ENCODE assay signal across 1 cellular context in the genomic region with DNA sequence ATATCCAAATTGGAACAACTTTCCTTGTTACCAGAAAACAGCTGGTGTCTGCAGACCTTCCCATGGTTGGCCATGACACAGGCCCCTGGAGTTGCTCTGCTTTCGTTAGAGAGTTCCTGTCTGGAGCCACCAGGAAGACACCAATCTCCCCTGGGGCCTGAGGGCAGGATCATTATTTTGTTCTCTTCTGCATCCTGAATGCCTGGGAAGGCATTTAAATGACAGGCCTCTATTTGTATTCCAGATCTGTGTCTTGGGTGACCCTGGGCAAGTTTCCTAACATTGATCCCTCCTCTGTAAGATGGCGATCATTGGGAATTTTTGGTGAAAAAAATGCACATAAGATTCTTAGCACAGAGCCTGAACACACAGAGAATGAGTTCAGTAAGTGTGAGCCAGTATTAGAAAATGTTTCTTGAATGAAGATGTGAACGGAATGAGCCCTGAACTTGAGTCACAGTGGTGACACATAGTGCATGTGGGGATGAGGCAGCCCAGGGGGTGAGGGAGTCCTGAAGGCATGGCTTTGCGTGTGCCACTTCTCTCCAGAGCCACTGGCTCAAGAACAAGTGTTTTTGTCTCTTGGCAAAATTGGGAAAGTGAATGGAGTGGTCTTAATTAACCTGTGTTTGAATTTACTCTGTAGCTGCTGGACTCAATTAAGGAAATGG.
TF ChIP-seq lines count a peak whose summit lies in the region.

No MANE protein-coding gene starts in this region.

TF ChIP-seq in WTC11, 78 proteins besides CTCF, POLR2A, EP300 and RAD21 (continued from another document):
- TF ChIP-seq, protein P1, sequence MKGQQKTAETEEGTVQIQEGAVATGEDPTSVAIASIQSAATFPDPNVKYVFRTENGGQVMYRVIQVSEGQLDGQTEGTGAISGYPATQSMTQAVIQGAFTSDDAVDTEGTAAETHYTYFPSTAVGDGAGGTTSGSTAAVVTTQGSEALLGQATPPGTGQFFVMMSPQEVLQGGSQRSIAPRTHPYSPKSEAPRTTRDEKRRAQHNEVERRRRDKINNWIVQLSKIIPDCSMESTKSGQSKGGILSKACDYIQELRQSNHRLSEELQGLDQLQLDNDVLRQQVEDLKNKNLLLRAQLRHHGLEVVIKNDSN (CRISPR knock-in tag; IDR thresholded peaks at IDR 0.05): no peak
- TF ChIP-seq IRF2 (CRISPR knock-in tag; IDR thresholded peaks at IDR 0.05; ENCODE audit: borderline replicate concordance, low read depth): no peak
- TF ChIP-seq ZNF416 (CRISPR knock-in tag; IDR thresholded peaks at IDR 0.05): no peak
- TF ChIP-seq, protein P2, sequence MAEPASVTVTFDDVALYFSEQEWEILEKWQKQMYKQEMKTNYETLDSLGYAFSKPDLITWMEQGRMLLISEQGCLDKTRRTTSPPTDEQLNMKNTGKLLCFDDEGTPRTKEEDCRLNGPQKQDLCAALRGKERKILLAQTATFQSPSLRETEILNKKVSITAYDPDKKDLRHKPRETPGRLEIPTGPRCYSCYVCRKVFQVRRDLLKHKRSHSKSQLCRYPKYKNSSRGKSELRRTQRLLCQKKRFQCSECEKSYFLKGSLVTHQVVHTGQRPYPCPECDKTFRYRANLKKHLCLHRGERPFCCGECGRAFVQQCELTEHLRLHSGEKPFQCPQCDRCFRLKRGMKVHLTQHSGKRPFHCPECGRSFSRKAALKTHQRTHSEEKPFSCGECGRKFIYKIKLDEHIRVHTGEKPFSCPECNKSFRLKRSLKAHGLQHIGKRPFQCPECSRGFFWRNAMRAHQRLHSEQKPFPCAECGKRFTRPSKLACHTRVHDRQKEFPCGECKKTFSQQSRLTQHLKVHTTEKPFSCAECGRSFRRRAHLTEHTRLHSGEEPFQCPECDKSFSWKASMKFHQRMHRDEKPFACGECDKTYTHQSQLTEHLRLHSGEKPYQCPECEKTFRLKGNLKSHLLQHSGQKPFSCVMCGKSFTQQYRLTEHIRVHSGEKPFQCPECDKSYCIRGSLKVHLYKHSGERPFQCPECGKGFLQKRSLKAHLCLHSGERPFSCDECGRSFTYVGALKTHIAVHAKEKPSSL (CRISPR knock-in tag; conservative IDR thresholded peaks at IDR 0.05): no peak
- TF ChIP-seq, protein P3, sequence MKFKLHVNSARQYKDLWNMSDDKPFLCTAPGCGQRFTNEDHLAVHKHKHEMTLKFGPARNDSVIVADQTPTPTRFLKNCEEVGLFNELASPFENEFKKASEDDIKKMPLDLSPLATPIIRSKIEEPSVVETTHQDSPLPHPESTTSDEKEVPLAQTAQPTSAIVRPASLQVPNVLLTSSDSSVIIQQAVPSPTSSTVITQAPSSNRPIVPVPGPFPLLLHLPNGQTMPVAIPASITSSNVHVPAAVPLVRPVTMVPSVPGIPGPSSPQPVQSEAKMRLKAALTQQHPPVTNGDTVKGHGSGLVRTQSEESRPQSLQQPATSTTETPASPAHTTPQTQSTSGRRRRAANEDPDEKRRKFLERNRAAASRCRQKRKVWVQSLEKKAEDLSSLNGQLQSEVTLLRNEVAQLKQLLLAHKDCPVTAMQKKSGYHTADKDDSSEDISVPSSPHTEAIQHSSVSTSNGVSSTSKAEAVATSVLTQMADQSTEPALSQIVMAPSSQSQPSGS (CRISPR knock-in tag; IDR thresholded peaks at IDR 0.05; ENCODE audit: borderline replicate concordance, low read depth): no peak
- TF ChIP-seq ZBTB21 (CRISPR knock-in tag; IDR thresholded peaks at IDR 0.05; ENCODE audit: borderline replicate concordance): no peak
- TF ChIP-seq TP53 (CRISPR knock-in tag; IDR thresholded peaks at IDR 0.05): no peak
- TF ChIP-seq JAZF1 (CRISPR knock-in tag; IDR thresholded peaks at IDR 0.05): no peak
- no peak for TF ChIP-seq ZNF263 (CRISPR knock-in tag; IDR thresholded peaks at IDR 0.05; ENCODE audit: low read depth)
- no peak for TF ChIP-seq ZNF423 (CRISPR knock-in tag; IDR thresholded peaks at IDR 0.05)
- TF ChIP-seq, protein P4, sequence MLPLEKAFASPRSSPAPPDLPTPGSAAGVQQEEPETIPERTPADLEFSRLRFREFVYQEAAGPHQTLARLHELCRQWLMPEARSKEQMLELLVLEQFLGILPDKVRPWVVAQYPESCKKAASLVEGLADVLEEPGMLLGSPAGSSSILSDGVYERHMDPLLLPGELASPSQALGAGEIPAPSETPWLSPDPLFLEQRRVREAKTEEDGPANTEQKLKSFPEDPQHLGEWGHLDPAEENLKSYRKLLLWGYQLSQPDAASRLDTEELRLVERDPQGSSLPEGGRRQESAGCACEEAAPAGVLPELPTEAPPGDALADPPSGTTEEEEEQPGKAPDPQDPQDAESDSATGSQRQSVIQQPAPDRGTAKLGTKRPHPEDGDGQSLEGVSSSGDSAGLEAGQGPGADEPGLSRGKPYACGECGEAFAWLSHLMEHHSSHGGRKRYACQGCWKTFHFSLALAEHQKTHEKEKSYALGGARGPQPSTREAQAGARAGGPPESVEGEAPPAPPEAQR (CRISPR knock-in tag; IDR thresholded peaks at IDR 0.05): no peak
- TF ChIP-seq, protein P5, sequence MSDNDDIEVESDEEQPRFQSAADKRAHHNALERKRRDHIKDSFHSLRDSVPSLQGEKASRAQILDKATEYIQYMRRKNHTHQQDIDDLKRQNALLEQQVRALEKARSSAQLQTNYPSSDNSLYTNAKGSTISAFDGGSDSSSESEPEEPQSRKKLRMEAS (CRISPR knock-in tag; IDR thresholded peaks at IDR 0.05): no peak
- no peak for TF ChIP-seq MYBL2 (CRISPR knock-in tag; IDR thresholded peaks at IDR 0.05)
